Comparison of ENCODE assay signal across 5 cellular contexts in genomic region chr2:61128122-61128521, GRCh38. TPM values are rescaled to one million over a fixed set of nuclear protein-coding genes. Genes with fewer than 3 reads are reported as not detected.
A peak's percentile ranks its signal among the peaks of the same experiment; 100 is the strongest.
DNase-seq lines count a peak whose midpoint lies in the region; ATAC-seq, FAIRE-seq and TF ChIP-seq lines count a peak whose summit lies in the region.
"Not testable (repeated sequence)": the region's sequence is repeated elsewhere in the genome, so short reads cannot be mapped to it uniquely, and the experiment has no call there.
"Had no signal": no experiment of that assay in that cellular context is flagged by ENCODE, and none has a peak within 500 bp of the region (broad histone marks: within the 10 kb centered on the region; RNA-seq: fewer than 3 reads in every experiment).

No MANE protein-coding gene starts in this region.

- H4K20me1 ChIP-seq in K562 (replicated peaks; ENCODE audit: control insufficient read depth, insufficient read depth, low read length); HepG2 (ENCODE audit: insufficient read depth, low read length): not testable (repeated sequence)

- not testable (repeated sequence) for H3K4me3 ChIP-seq in K562; HepG2 (replicated peaks in 1 of 3; ENCODE audit: insufficient read depth in 1 of 3, low read depth in 2 of 3, low read length in 3 of 3)

- not testable (repeated sequence) for H3K4me1 ChIP-seq in K562 (replicated peaks in 1 of 2; ENCODE audit: control insufficient read depth in 2 of 2, insufficient read depth in 2 of 2, low read length in 2 of 2); HepG2 (ENCODE audit: insufficient read depth, low read length)

- H3K4me3 Mint-ChIP-seq in WTC11 = not testable (repeated sequence)

- H3K79me2 ChIP-seq in K562 (ENCODE audit: control insufficient read depth, insufficient read depth, low read length); HepG2 (ENCODE audit: insufficient read depth, low read length): not testable (repeated sequence)

- DNase-seq in WTC11 (ENCODE audit: low spot score); K562 (ENCODE audit: extremely low read depth in 1 of 4, low spot score in 3 of 4); HepG2 (ENCODE audit: low spot score): not testable (repeated sequence)
- DNase-seq in cardiac septum (ENCODE audit: low spot score) = peak; percentile 9

- not testable (repeated sequence) for H3K9ac ChIP-seq in K562 (ENCODE audit: insufficient read depth in 1 of 2, low read depth in 2 of 2, low read length in 2 of 2); HepG2 (ENCODE audit: insufficient read depth, low read depth, low read length)

- not testable (repeated sequence) for TF ChIP-seq POLR2A in K562 (conservative IDR thresholded peaks at IDR 0.05); HepG2 (IDR thresholded peaks at IDR 0.05; ENCODE audit: insufficient read depth in 1 of 2, low read depth in 2 of 2, low read length in 2 of 2)

- H3K27ac Mint-ChIP-seq in WTC11 = not testable (repeated sequence)

- H3K4me2 ChIP-seq in K562 (ENCODE audit: insufficient read depth, low read length); HepG2 (ENCODE audit: low read depth, low read length): not testable (repeated sequence)

- BruUV-seq in K562 (replicated peaks; lab: Mats Ljungman, UMichigan); HepG2 (replicated peaks; lab: Mats Ljungman, UMichigan): not testable (repeated sequence)

- H3K9me3 Mint-ChIP-seq in WTC11 = peaks cover 14% of the 10 kb centered on the region

- not testable (repeated sequence) for H2AFZ ChIP-seq in K562 (ENCODE audit: low read depth, low read length); HepG2 (ENCODE audit: low read length)

- FAIRE-seq in K562 (lab: Jason Lieb, UNC); HepG2 (lab: Jason Lieb, UNC): not testable (repeated sequence)

- H3K4me1 Mint-ChIP-seq in WTC11 = peaks cover 14% of the 10 kb centered on the region

- H3K27me3 Mint-ChIP-seq in WTC11 (ENCODE audit: low read depth) = not testable (repeated sequence)

- POLR2A ChIA-PET in WTC11 (lab: Charles Lee); K562 (lab: Yijun Ruan, JAX): not testable (repeated sequence)
- POLR2A ChIA-PET in HepG2 (lab: Yijun Ruan, JAX) = interaction anchor here (1.3 kb wide), 1 partner anchor 17 kb away, joined by 4 read pairs; no protein-coding TSS in a partner anchor

- H3K9me3 ChIP-seq in K562 (replicated peaks; ENCODE audit: control insufficient read depth, insufficient read depth, low read depth, low read length); HepG2 (ENCODE audit: low read length): not testable (repeated sequence)

- not testable (repeated sequence) for TF ChIP-seq CTCF in WTC11 (IDR thresholded peaks at IDR 0.05); K562 (IDR thresholded peaks at IDR 0.05 in 2 of 3, conservative IDR thresholded peaks at IDR 0.05 in 1 of 3; ENCODE audit: insufficient read depth in 2 of 3, low read depth in 1 of 3, low read length in 3 of 3); HepG2 (CRISPR knock-in tag; IDR thresholded peaks at IDR 0.05)

- intact Hi-C loops in K562 (cut with micrococcal nuclease); cardiac septum (cut with DNase I); HepG2 (cut with micrococcal nuclease; ENCODE audit: unreplicated experiment): not testable (repeated sequence)

- in situ Hi-C loops in K562 (cut with MboI); HepG2 (cut with HindIII; ENCODE audit: extremely low pct_ligation_motif_present, low pct_unique_long_range_greater_than_20kb): not testable (repeated sequence)

- not testable (repeated sequence) for H3K36me3 Mint-ChIP-seq in WTC11

- not testable (repeated sequence) for H3K27ac ChIP-seq in K562 (ENCODE audit: extremely low read depth, low read depth, low read length); HepG2 (ENCODE audit: extremely low read length, insufficient read depth, low read length)

- not testable (repeated sequence) for H3K27me3 ChIP-seq in K562 (ENCODE audit: control insufficient read depth in 2 of 2, insufficient read depth in 2 of 2, low read length in 2 of 2); HepG2 (ENCODE audit: control insufficient read depth in 1 of 2, insufficient read depth in 2 of 2, low read length in 2 of 2)

- H3K9me1 ChIP-seq in K562 (ENCODE audit: control insufficient read depth, insufficient read depth, low read length) = not testable (repeated sequence)

- CTCF ChIA-PET in WTC11 (lab: Charles Lee); K562 (lab: Yijun Ruan, JAX; ENCODE audit: low intra/inter-chr PET ratio); HepG2 (lab: Yijun Ruan, JAX; ENCODE audit: low intra/inter-chr PET ratio, low total read pairs): not testable (repeated sequence)

- TF ChIP-seq RAD21 in K562 (CRISPR knock-in tag; conservative IDR thresholded peaks at IDR 0.05 in 1 of 2, IDR thresholded peaks at IDR 0.05 in 1 of 2); HepG2 (CRISPR knock-in tag; IDR thresholded peaks at IDR 0.05): not testable (repeated sequence)

- not testable (repeated sequence) for ATAC-seq in WTC11, K562, HepG2

- not testable (repeated sequence) for TF ChIP-seq EP300 in K562 (IDR thresholded peaks at IDR 0.05; ENCODE audit: low read length); HepG2 (IDR thresholded peaks at IDR 0.05; ENCODE audit: low read depth in 2 of 2, low read length in 2 of 2); HepG2 (CRISPR knock-in tag; IDR thresholded peaks at IDR 0.05; ENCODE audit: borderline replicate concordance)

- H3K36me3 ChIP-seq in K562 (ENCODE audit: control insufficient read depth, insufficient read depth, low read length); HepG2 (replicated peaks in 1 of 2; ENCODE audit: control insufficient read depth in 1 of 2, insufficient read depth in 2 of 2, low read length in 2 of 2): not testable (repeated sequence)

- 35% methylated on average over 2 of the region's 6 CpGs for WGBS in K562 (ENCODE audit: insufficient coverage, low coverage, missing lambda C conversion rate)
- 93% methylated on average over 6 of the region's 6 CpGs for WGBS in HepG2 (ENCODE audit: low lambda C conversion rate)

TF ChIP-seq in WTC11, 78 proteins besides CTCF, POLR2A, EP300 and RAD21:
- TF ChIP-seq ZNF317 (CRISPR knock-in tag; IDR thresholded peaks at IDR 0.05; ENCODE audit: borderline replicate concordance, low read depth) = peak; percentile 90
TF ChIP-seq in WTC11: peak in this region for 1; not testable (repeated sequence) for 77.

TF ChIP-seq in HepG2, 621 proteins besides CTCF, POLR2A, EP300 and RAD21:
- peak; percentile 97 for TF ChIP-seq ZNF317 (CRISPR knock-in tag; IDR thresholded peaks at IDR 0.05)

RNA-seq across cellular contexts. Expression of gene C2orf74, which starts 33.9 kb away (rescaled TPM):
- total RNA-seq in WTC11 (2021) (8.1 to 13.6 TPM (median 9.8 TPM) in 3 replicates), K562 (2014; rRNA removed) (not detected in 2 replicates), K562 (2014; rRNA removed; fragmentation: Illumina TruSeq; extraction: Trizol) (not detected in 2 replicates), K562 (2015; rRNA removed; fragmentation: Illumina TruSeq; extraction: Trizol) (not detected in 2 replicates), K562 (2021) (not detected in 2 replicates), cardiac septum (31.7 TPM), HepG2 (2016; rRNA removed; fragmentation: Illumina TruSeq; extraction: Trizol) (13.8 and 21.6 TPM in 2 replicates)
- total RNA-seq in K562 (2011; cell fraction: chromatin; rRNA removed; ENCODE audit: low replicate concordance) = not detected in 2 replicates
- not detected in 2 replicates for total RNA-seq in K562 (2011; cell fraction: nucleolus; rRNA removed)
- total RNA-seq in K562 (2011; cell fraction: nucleoplasm; rRNA removed) = not detected in 2 replicates
- polyA plus RNA-seq in K562 (2011; rRNA removed) (not detected in 2 replicates), K562 (2014; fragmentation: Illumina TruSeq; extraction: Trizol) (not detected in 2 replicates), K562 (2014; fragmentation: Nextera tagmentation; extraction: Ambion mirVana) (not detected), K562 (2014; rRNA removed) (not detected in 2 replicates), HepG2 (2011; rRNA removed) (10.6 and 11.9 TPM in 2 replicates)
- polyA plus RNA-seq in K562 (2011; cell fraction: cytosol; rRNA removed) = not detected in 2 replicates
- polyA plus RNA-seq in K562 (2011; cell fraction: nucleus; rRNA removed) = not detected in 2 replicates
- not detected in 2 replicates for polyA plus RNA-seq in K562 (2012)
- not detected in 2 replicates for polyA minus RNA-seq in K562 (2011; rRNA and poly(A)+ RNA removed)
- not detected in 2 replicates for polyA minus RNA-seq in K562 (2011; cell fraction: cytosol; rRNA and poly(A)+ RNA removed)
- not detected in 2 replicates for polyA minus RNA-seq in K562 (2011; cell fraction: nucleus; rRNA and poly(A)+ RNA removed)
- total RNA-seq in HepG2 (2016; cell fraction: cytosol; rRNA removed; fragmentation: Illumina TruSeq; extraction: Trizol; ENCODE audit: low read depth) = 16.7 and 17.0 TPM in 2 replicates
- total RNA-seq in HepG2 (2016; cell fraction: insoluble cytoplasmic fraction; rRNA removed; fragmentation: Illumina TruSeq; extraction: Trizol) = 14.9 and 18.7 TPM in 2 replicates
- 14.2 and 19.0 TPM in 2 replicates for total RNA-seq in HepG2 (2016; cell fraction: membrane; rRNA removed; fragmentation: Illumina TruSeq; extraction: Trizol)
- 7.0 and 8.1 TPM in 2 replicates for total RNA-seq in HepG2 (2016; cell fraction: nucleus; rRNA removed; fragmentation: Illumina TruSeq; extraction: Trizol)
- polyA plus RNA-seq in HepG2 (2011; cell fraction: cytosol; rRNA removed) = 11.8 and 13.6 TPM in 2 replicates
- polyA plus RNA-seq in HepG2 (2011; cell fraction: nucleus; rRNA removed) = 4.7 and 6.8 TPM in 2 replicates
- polyA plus RNA-seq in HepG2 (2012) = 15.7 and 26.1 TPM in 2 replicates
- 8.9 TPM in 2 replicates for polyA plus RNA-seq in HepG2 (2016; cell fraction: cytosol; fragmentation: Illumina TruSeq; extraction: Trizol; ENCODE audit: low read depth)
- polyA plus RNA-seq in HepG2 (2016; cell fraction: insoluble cytoplasmic fraction; fragmentation: Illumina TruSeq; extraction: Trizol; ENCODE audit: low read depth) = 26.0 and 27.5 TPM in 2 replicates
- polyA plus RNA-seq in HepG2 (2016; cell fraction: membrane; fragmentation: Illumina TruSeq; extraction: Trizol; ENCODE audit: low read depth) = 15.9 and 17.5 TPM in 2 replicates
- polyA plus RNA-seq in HepG2 (2016; cell fraction: nucleus; fragmentation: Illumina TruSeq; extraction: Trizol; ENCODE audit: insufficient read depth, low read depth) = 16.4 and 18.0 TPM in 2 replicates
- 0.42 and 1.5 TPM in 2 replicates for polyA minus RNA-seq in HepG2 (2011; rRNA and poly(A)+ RNA removed; ENCODE audit: low replicate concordance)
- polyA minus RNA-seq in HepG2 (2011; cell fraction: cytosol; rRNA and poly(A)+ RNA removed) = 5.3 TPM in 1 of 2 replicates, not detected in the other
- 4.5 and 8.8 TPM in 2 replicates for polyA minus RNA-seq in HepG2 (2011; cell fraction: nucleus; rRNA and poly(A)+ RNA removed)
- total RNA-seq: Caco-2 had no signal
